ENCODE assay signal across 10 cellular contexts in the genomic region with DNA sequence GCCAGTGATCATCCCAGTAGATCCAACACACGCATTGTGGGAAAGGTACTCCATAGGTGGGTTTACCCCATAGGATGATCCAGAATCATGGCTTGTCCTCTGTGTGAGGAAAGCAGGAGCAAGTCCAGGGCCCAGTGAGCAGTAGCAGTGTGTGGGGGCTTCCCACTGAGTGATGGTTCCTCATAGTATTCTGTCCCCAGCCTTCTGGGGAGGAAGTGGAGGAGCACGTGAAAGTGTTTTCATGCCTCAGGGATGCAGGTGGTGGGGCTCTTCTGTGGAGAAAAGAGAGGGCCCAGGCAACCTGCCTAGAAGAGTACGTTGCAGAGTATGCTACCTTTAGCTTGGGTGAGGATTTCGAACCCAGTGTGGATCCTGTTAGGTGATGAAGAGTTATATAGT. TPM values are rescaled to one million over a fixed set of nuclear protein-coding genes. Genes with fewer than 3 reads are reported as not detected.
A peak's percentile ranks its signal among the peaks of the same experiment; 100 is the strongest.
DNase-seq lines count a peak whose midpoint lies in the region; ATAC-seq and TF ChIP-seq lines count a peak whose summit lies in the region.
"Had no signal": no experiment of that assay in that cellular context is flagged by ENCODE, and none has a peak within 500 bp of the region (broad histone marks: within the 10 kb centered on the region; RNA-seq: fewer than 3 reads in every experiment).

No MANE protein-coding gene starts in this region.

- H3K9me3 Mint-ChIP-seq in CD14-positive monocyte = no peaks in the 10 kb centered on the region

- peak overlapping the region in 3 of 5 donors; percentile 23 to 77 (median 51) for H3K27ac ChIP-seq in adrenal gland

- intact Hi-C loops in CD14-positive monocyte (cut with micrococcal nuclease) = no loop called here
- intact Hi-C loops in adrenal gland (cut with DNase I) = no loop called here

- ATAC-seq in GM19328 (IDR thresholded peaks at IDR 0.05; ENCODE audit: unreplicated experiment) (peak; percentile 25), HG03045 (IDR thresholded peaks at IDR 0.05; ENCODE audit: unreplicated experiment) (peak; percentile 35)

- peaks cover 53 to 85% of the 10 kb centered on the region in 2 donors for H3K4me1 ChIP-seq in adrenal gland (replicated peaks in 1 of 2)

- WGBS in adrenal gland, 4 donors = 67 to 77% (median 68%) methylated on average over 4 of the region's 4 CpGs

- no peaks in the 10 kb centered on the region for H3K36me3 ChIP-seq in adrenal gland (replicated peaks in 1 of 2)

- H3K36me3 Mint-ChIP-seq in CD14-positive monocyte = peaks cover 48 to 67% of the 10 kb centered on the region in 2 donors

- no peak for TF ChIP-seq CTCF in CD14-positive monocyte (IDR thresholded peaks at IDR 0.05)
- no peak for TF ChIP-seq CTCF in adrenal gland (IDR thresholded peaks at IDR 0.05)

- no peak for TF ChIP-seq POLR2A in adrenal gland (IDR thresholded peaks at IDR 0.05)

- no peak overlapping the region for H3K4me3 ChIP-seq in adrenal gland

- no peaks in the 10 kb centered on the region for H3K27me3 ChIP-seq in adrenal gland

- H3K9me3 ChIP-seq in adrenal gland (replicated peaks in 1 of 3) = no peaks in the 10 kb centered on the region

- DNase-seq in CD14-positive monocyte (ENCODE audit: low spot score) (no peak), adrenal gland (no peak), AML-193 (lab: John Stamatoyannopoulos, UW) (no peak), glomerular visceral epithelial cell (ENCODE audit: extremely low spot score) (no peak), pons (ENCODE audit: low spot score) (no peak), NCI-H187 (lab: John Stamatoyannopoulos, UW) (no peak)
- DNase-seq: NCI-H524; stimulated activated CD4-positive, alpha-beta T cell treated with anti-CD3 and anti-CD28 coated beads, Interleukin-2, amount 100 ng/mL, for 48 hours had no signal

- peak overlapping the region; percentile 36 to 85 (median 73) for H3K27ac Mint-ChIP-seq in CD14-positive monocyte

- no peak overlapping the region for H3K4me3 Mint-ChIP-seq in CD14-positive monocyte

- peaks cover 86% of the 10 kb centered on the region for H3K4me1 Mint-ChIP-seq in CD14-positive monocyte

- no peaks in the 10 kb centered on the region for H3K27me3 Mint-ChIP-seq in CD14-positive monocyte (ENCODE audit: low read depth in 3 of 3)

RNA-seq across cellular contexts. Expression of gene SUSD6, which starts 56.5 kb away (rescaled TPM):
- polyA plus RNA-seq in CD14-positive monocyte (10 to 100 TPM; 17.3 to 30.1 TPM), adrenal gland (10 to 100 TPM in 1 of 3 donors, 1 to 10 TPM in 2; 7.8 to 22.8 (median 9.3) TPM)
- total RNA-seq in adrenal gland = 10 to 100 TPM; 33.3 to 75.5 (median 52.0) TPM
